8 cellular contexts compared by ENCODE assay signal in the genomic region with DNA sequence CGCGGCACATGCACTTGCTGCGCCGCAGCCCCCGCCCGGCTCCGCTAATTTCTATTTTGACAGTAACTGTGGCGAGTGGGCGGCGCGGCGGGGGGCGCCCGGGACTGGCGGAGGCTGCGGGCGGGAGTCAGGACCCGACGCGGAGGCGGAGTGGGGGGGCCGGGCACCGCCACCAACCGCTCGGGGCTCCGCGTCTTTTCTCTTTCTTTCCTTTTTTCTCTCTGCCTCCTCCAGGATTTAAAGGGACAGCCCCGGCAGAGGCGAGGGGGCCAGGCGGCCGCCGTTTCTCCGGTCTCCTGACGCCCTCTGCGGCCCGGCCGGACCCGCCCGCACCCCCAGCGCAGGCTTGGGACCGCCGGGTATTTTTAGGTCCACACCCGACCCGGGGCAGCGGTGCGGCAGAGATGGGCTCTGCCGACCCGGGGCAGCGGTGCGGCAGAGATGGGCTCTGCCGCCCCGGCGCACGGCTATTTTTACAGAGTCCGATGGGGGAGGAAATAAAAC. TPM values are rescaled to one million over a fixed set of nuclear protein-coding genes. Genes with fewer than 3 reads are reported as not detected.
DNase-seq lines count a peak whose midpoint lies in the region; ATAC-seq and TF ChIP-seq lines count a peak whose summit lies in the region.

No MANE protein-coding gene starts in this region.

- H3K36me3 ChIP-seq in WERI-Rb-1: no peaks in the 10 kb centered on the region
- no peaks in the 10 kb centered on the region for H3K36me3 ChIP-seq in esophagus muscularis mucosa

- peaks cover 28% of the 10 kb centered on the region for H3K27me3 ChIP-seq in WERI-Rb-1 (ENCODE audit: insufficient read depth, low read depth, severe bottlenecking)
- H3K27me3 ChIP-seq in esophagus muscularis mucosa: peaks cover 0 to 50% (median 0%) of the 10 kb centered on the region in 4 donors

- H3K4me1 ChIP-seq in esophagus muscularis mucosa: peaks cover 16 to 48% (median 28%) of the 10 kb centered on the region in 4 donors

- no peak overlapping the region for H3K27ac Mint-ChIP-seq in naive thymus-derived CD8-positive, alpha-beta T cell

- no peak for TF ChIP-seq POLR2A in esophagus muscularis mucosa (IDR thresholded peaks at IDR 0.05; ENCODE audit: low read depth)

- H3K9me3 ChIP-seq in WERI-Rb-1 (ENCODE audit: severe bottlenecking): no peaks in the 10 kb centered on the region
- no peaks in the 10 kb centered on the region for H3K9me3 ChIP-seq in esophagus muscularis mucosa

- intact Hi-C loops in esophagus muscularis mucosa (cut with DNase I): loop anchor here (5.0 kb wide), 1 partner anchor 247 kb away; no protein-coding TSS in a partner anchor

- DNase-seq in WERI-Rb-1: peak; percentile 54
- no peak for DNase-seq in esophagus muscularis mucosa (ENCODE audit: extremely low spot score)
- no peak for DNase-seq in naive thymus-derived CD8-positive, alpha-beta T cell
- DNase-seq in NCI-H187 treated with DMSO at 0.1 percent for 48 hours (lab: John Stamatoyannopoulos, UW): no peak

- POLR2A ChIA-PET in naive thymus-derived CD8-positive, alpha-beta T cell (lab: Charles Lee): no interaction called here

- TF ChIP-seq EP300 in esophagus muscularis mucosa (IDR thresholded peaks at IDR 0.05): no peak

- H3K9me3 Mint-ChIP-seq in naive thymus-derived CD8-positive, alpha-beta T cell: peaks cover 0 to 11% (median 0%) of the 10 kb centered on the region in 9 donors

- peak; percentile 18 for ATAC-seq in HG03066 (IDR thresholded peaks at IDR 0.05; ENCODE audit: low read depth, unreplicated experiment)
- peak in 1 of 2 donors; percentile 19 for ATAC-seq in naive thymus-derived CD8-positive, alpha-beta T cell
- ATAC-seq in GM21390 (IDR thresholded peaks at IDR 0.05; ENCODE audit: unreplicated experiment): no peak
- no peak for ATAC-seq in HG02870 (IDR thresholded peaks at IDR 0.05; ENCODE audit: unreplicated experiment)

- WGBS in esophagus muscularis mucosa: 0% methylated on average over 38 of the region's 55 CpGs

- peaks cover 0 to 9% (median 2%) of the 10 kb centered on the region in 3 donors for H3K36me3 Mint-ChIP-seq in naive thymus-derived CD8-positive, alpha-beta T cell

- H3K27me3 Mint-ChIP-seq in naive thymus-derived CD8-positive, alpha-beta T cell: peaks cover 53 to 75% (median 65%) of the 10 kb centered on the region in 5 donors

- peak overlapping the region; percentile 22 to 77 (median 53) for H3K4me3 Mint-ChIP-seq in naive thymus-derived CD8-positive, alpha-beta T cell

- peaks cover 0 to 16% (median 11%) of the 10 kb centered on the region in 4 donors for H3K4me1 Mint-ChIP-seq in naive thymus-derived CD8-positive, alpha-beta T cell

- TF ChIP-seq CTCF in WERI-Rb-1 (IDR thresholded peaks at IDR 0.05; ENCODE audit: low read depth, low read length) (no peak), esophagus muscularis mucosa (IDR thresholded peaks at IDR 0.05) (peak in 2 of 3 experiments; percentile 33 to 43)

- peak overlapping the region; percentile 67 for H3K4me3 ChIP-seq in GM08714 (ENCODE audit: low read length)
- H3K4me3 ChIP-seq in WERI-Rb-1 (ENCODE audit: low read depth, low read length): peak overlapping the region; percentile 42
- peak overlapping the region; percentile 81 to 87 (median 86) for H3K4me3 ChIP-seq in esophagus muscularis mucosa

- H3K27ac ChIP-seq in WERI-Rb-1: no peak overlapping the region
- H3K27ac ChIP-seq in esophagus muscularis mucosa (replicated peaks in 1 of 4): peak overlapping the region; percentile 81 to 92 (median 86)

RNA-seq across cellular contexts. Expression of a gene that starts 0.5 kb away (rescaled TPM):
- 10 to 100 TPM in 2 of 4 donors, 1 to 10 TPM in 2; 6.3 to 13.2 (median 9.1) TPM for total RNA-seq in esophagus muscularis mucosa
- not detected for total RNA-seq in naive thymus-derived CD8-positive, alpha-beta T cell
- not detected for polyA plus RNA-seq in naive thymus-derived CD8-positive, alpha-beta T cell

Comparison
In these comparisons a context has a peak if more than half of its experiments do, and no peak if none do; other contexts are left out.
1. RNA of a gene that starts 0.5 kb away (total RNA-seq): 6.3 to 13.2 TPM in esophagus muscularis mucosa; not detected in naive thymus-derived CD8-positive, alpha-beta T cell; every median in the first group is over 4 times any median in the second.
2. Peak in every context shown above with its lines, with median percentiles within 50 percentile points of each other: H3K4me3 ChIP-seq.